ENCODE assay signal across 8 cellular contexts in the genomic region with DNA sequence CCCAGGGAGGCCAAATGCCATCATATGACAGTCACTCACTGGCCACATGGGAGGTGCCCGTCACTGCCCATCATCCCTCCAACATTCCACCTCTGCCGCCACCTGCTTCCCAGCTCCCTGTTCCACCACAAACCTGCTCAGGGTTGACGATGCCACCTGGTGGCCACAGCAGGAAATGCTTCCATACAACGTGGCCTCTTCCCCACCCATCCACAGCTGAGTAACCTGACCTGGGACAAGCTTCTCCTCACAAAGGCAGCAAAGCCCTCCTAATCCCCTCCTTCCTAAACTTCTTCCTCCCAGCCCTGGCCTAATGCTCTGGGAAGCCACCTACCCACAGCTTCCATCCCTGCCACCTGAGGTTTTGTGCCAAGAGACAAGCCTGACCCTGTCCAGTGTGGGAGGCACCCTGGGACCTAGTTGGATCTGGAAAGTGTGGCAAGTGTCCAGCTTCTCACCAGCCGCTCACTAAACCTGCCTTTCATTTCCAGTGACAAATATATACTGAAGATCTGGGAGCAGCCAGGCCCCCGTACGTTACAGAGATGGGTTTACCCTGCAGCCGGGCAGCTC. TPM values are rescaled to one million over a fixed set of nuclear protein-coding genes. Genes with fewer than 3 reads are reported as not detected.
DNase-seq lines count a peak whose midpoint lies in the region; ATAC-seq and TF ChIP-seq lines count a peak whose summit lies in the region.

No MANE protein-coding gene starts in this region.

- no peaks in the 10 kb centered on the region for H4K20me1 ChIP-seq in mammary epithelial cell (ENCODE audit: insufficient read depth, low read length)

- no peaks in the 10 kb centered on the region for H3K4me1 Mint-ChIP-seq in activated CD4-positive, alpha-beta T cell treated with anti-CD3 and anti-CD28 coated beads, Interleukin-2, amount 10 ng/mL, durations not matched to agents 24 days and 14 days

- H3K36me3 ChIP-seq in mammary epithelial cell (ENCODE audit: insufficient read depth, low read length): no peaks in the 10 kb centered on the region
- no peaks in the 10 kb centered on the region for H3K36me3 ChIP-seq in muscle layer of duodenum (ENCODE audit: control insufficient read depth in 1 of 2, insufficient read depth in 2 of 2, low read length in 2 of 2)

- CTCF ChIA-PET in mammary epithelial cell (lab: Charles Lee; ENCODE audit: low non-redundant PET): interaction anchor here (0.6 kb wide), 1 partner anchor 71 kb away, joined by 4 read pairs; no protein-coding TSS in a partner anchor

- BruUV-seq in mammary epithelial cell (replicated peaks; lab: Mats Ljungman, UMichigan): no TSS peak

- peak; percentile 78 for DNase-seq in activated CD4-positive, alpha-beta T cell treated with anti-CD3 and anti-CD28 coated beads, Interleukin-2, amount 10 ng/mL, durations not matched to agents 24 days and 14 days
- no peak for DNase-seq in activated CD4-positive, alpha-beta T cell treated with anti-CD3 and anti-CD28 coated beads for 1 hour
- DNase-seq in NAMALWA (ENCODE audit: low spot score) (peak; percentile 59), mammary epithelial cell (no peak), hypothalamus (lab: John Stamatoyannopoulos, UW) (no peak), NOMO-1 (lab: John Stamatoyannopoulos, UW; ENCODE audit: unreplicated experiment in 2 of 2) (no peak)

- H3K27ac Mint-ChIP-seq in activated CD4-positive, alpha-beta T cell treated with anti-CD3 and anti-CD28 coated beads, Interleukin-2, amount 10 ng/mL, durations not matched to agents 24 days and 14 days: no peak overlapping the region

- WGBS in mammary epithelial cell (ENCODE audit: low coverage, missing lambda C conversion rate): 44% methylated on average over 7 of the region's 8 CpGs

- no peak overlapping the region for H3K4me2 ChIP-seq in mammary epithelial cell (ENCODE audit: insufficient read depth, low read depth, low read length)

- H2AFZ ChIP-seq in mammary epithelial cell (ENCODE audit: low read depth, low read length): peak overlapping the region; percentile 4

- no peak overlapping the region for H3K4me3 Mint-ChIP-seq in activated CD4-positive, alpha-beta T cell treated with anti-CD3 and anti-CD28 coated beads, Interleukin-2, amount 10 ng/mL, durations not matched to agents 24 days and 14 days

- H3K27me3 ChIP-seq in mammary epithelial cell (ENCODE audit: insufficient read depth, low read length): peaks cover 5% of the 10 kb centered on the region
- H3K27me3 ChIP-seq in muscle layer of duodenum (ENCODE audit: low read depth, low read length): peaks cover 9% of the 10 kb centered on the region

- no peaks in the 10 kb centered on the region for H3K79me2 ChIP-seq in mammary epithelial cell (ENCODE audit: insufficient read depth, low read length)

- H3K4me1 ChIP-seq in mammary epithelial cell (ENCODE audit: insufficient read depth, low read length) (peaks cover 21% of the 10 kb centered on the region), muscle layer of duodenum (ENCODE audit: control insufficient read depth in 1 of 2, insufficient read depth in 2 of 2, low read length in 2 of 2) (peaks cover 8 to 9% of the 10 kb centered on the region in 2 donors)

- peaks cover 22% of the 10 kb centered on the region for H3K27me3 Mint-ChIP-seq in activated CD4-positive, alpha-beta T cell treated with anti-CD3 and anti-CD28 coated beads, Interleukin-2, amount 10 ng/mL, durations not matched to agents 24 days and 14 days

- H3K36me3 Mint-ChIP-seq in activated CD4-positive, alpha-beta T cell treated with anti-CD3 and anti-CD28 coated beads, Interleukin-2, amount 10 ng/mL, durations not matched to agents 24 days and 14 days (ENCODE audit: low read depth): no peaks in the 10 kb centered on the region

- TF ChIP-seq CTCF in mammary epithelial cell (conservative IDR thresholded peaks at IDR 0.05 in 1 of 2, IDR thresholded peaks at IDR 0.05 in 1 of 2; ENCODE audit: extremely low read depth in 1 of 2, insufficient read depth in 1 of 2, low read depth in 1 of 2, low read length in 2 of 2): peak; percentile 70 to 77

- peaks cover 4% of the 10 kb centered on the region for H3K9me3 Mint-ChIP-seq in activated CD4-positive, alpha-beta T cell treated with anti-CD3 and anti-CD28 coated beads, Interleukin-2, amount 10 ng/mL, durations not matched to agents 24 days and 14 days

- no peak overlapping the region for H3K27ac ChIP-seq in mammary epithelial cell (ENCODE audit: insufficient read depth, low read depth, low read length)
- H3K27ac ChIP-seq in muscle layer of duodenum (ENCODE audit: low read length): peak overlapping the region; percentile 58

- H3K4me3 ChIP-seq in mammary epithelial cell (replicated peaks in 1 of 3; ENCODE audit: insufficient read depth in 1 of 3, low read depth in 2 of 3, low read length in 3 of 3) (no peak overlapping the region), muscle layer of duodenum (ENCODE audit: low read depth in 1 of 2, low read length in 2 of 2) (no peak overlapping the region)

- in situ Hi-C loops in mammary epithelial cell (cut with MboI; ENCODE audit: low sequenced_read_pairs in 2 of 2): no loop called here

- H3K9me3 ChIP-seq in mammary epithelial cell (replicated peaks; ENCODE audit: insufficient read depth, low read length) (peaks cover 19% of the 10 kb centered on the region), muscle layer of duodenum (ENCODE audit: control insufficient read depth in 1 of 2, low read length in 2 of 2) (peaks cover 0 to 13% of the 10 kb centered on the region in 2 donors)

- no peak for ATAC-seq in HG03469 (IDR thresholded peaks at IDR 0.05; ENCODE audit: unreplicated experiment)

- intact Hi-C loops in activated CD4-positive, alpha-beta T cell treated with anti-CD3 and anti-CD28 coated beads, Interleukin-2, amount 10 ng/mL, durations not matched to agents 24 days and 14 days (cut with micrococcal nuclease): no loop called here
- intact Hi-C loops in mammary epithelial cell (cut with micrococcal nuclease): loop anchor here (1.0 kb wide), 2 partner anchors 83 to 173 kb away; no protein-coding TSS in a partner anchor

- no peak overlapping the region for H3K9ac ChIP-seq in mammary epithelial cell (ENCODE audit: insufficient read depth, low read length)

- dilution Hi-C loops in mammary epithelial cell (cut with HindIII; ENCODE audit: low sequenced_read_pairs): no loop called here

RNA-seq across cellular contexts. Expression of gene DEGS2, which starts 4.3 kb away (rescaled TPM):
- total RNA-seq in activated CD4-positive, alpha-beta T cell treated with anti-CD3 and anti-CD28 coated beads, Interleukin-2, amount 10 ng/mL, durations not matched to agents 24 days and 14 days: 0.09 and 0.35 TPM in 2 replicates
- under 1 TPM; 0.17 to 0.87 TPM for total RNA-seq in mammary epithelial cell
- 0.36 TPM for polyA plus RNA-seq in mammary epithelial cell
- polyA minus RNA-seq in mammary epithelial cell: not detected

Comparison
In these comparisons a context has a peak if more than half of its experiments do, and no peak if none do; other contexts are left out.
1. DNase-seq: peak in activated CD4-positive, alpha-beta T cell treated with anti-CD3 and anti-CD28 coated beads, Interleukin-2, amount 10 ng/mL, durations not matched to agents 24 days and 14 days (single experiment) and NAMALWA (single experiment); none in activated CD4-positive, alpha-beta T cell treated with anti-CD3 and anti-CD28 coated beads for 1 hour (single experiment), mammary epithelial cell (single experiment), hypothalamus (0 of 51) and NOMO-1 (0 of 2).